In the genomic region with DNA sequence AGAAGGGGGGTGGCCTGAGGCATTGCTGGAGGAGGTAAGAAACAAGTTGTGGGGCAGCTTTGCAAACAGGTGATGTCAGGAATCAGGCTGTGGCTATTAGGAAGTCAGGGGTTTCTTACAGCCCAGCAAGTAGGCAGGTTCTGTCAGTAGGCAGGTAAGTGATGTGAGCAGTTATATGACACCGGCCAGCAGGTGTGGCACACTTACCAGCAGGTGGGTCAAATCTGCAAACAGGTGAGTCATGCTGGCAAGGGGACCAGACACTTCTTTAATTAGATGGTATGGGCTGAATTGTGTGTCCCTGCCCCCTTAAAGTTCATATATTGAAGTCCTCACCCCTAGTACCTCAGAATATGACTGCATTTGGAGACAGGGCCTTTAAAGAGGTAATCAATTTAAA, we compare ENCODE assay signal across 15 cellular contexts. TPM values are rescaled to one million over a fixed set of nuclear protein-coding genes. Genes with fewer than 3 reads are reported as not detected.
A peak's percentile ranks its signal among the peaks of the same experiment; 100 is the strongest.
DNase-seq lines count a peak whose midpoint lies in the region; ATAC-seq and TF ChIP-seq lines count a peak whose summit lies in the region.
"Had no signal": no experiment of that assay in that cellular context is flagged by ENCODE, and none has a peak within 500 bp of the region (broad histone marks: within the 10 kb centered on the region; RNA-seq: fewer than 3 reads in every experiment).

No MANE protein-coding gene starts in this region.

- H3K27ac ChIP-seq in H9 (ENCODE audit: insufficient read length, low read depth, low read length) = no peak overlapping the region
- no peak overlapping the region for H3K27ac ChIP-seq in PC-3 (ENCODE audit: low read length)
- H3K27ac ChIP-seq in mesendoderm (ENCODE audit: low read depth, low read length) = no peak overlapping the region
- H3K27ac ChIP-seq in right lobe of liver = no peak overlapping the region
- H3K27ac ChIP-seq: parathyroid adenoma had no signal

- H2BK120ac ChIP-seq in H9 (ENCODE audit: low read depth, low read length, poor library complexity, severe bottlenecking) (no peak overlapping the region), mesendoderm (ENCODE audit: low read depth, low read length) (no peak overlapping the region)

- CTCF ChIA-PET in PC-3 (lab: Charles Lee) = no interaction called here
- CTCF ChIA-PET in activated CD4-positive, alpha-beta memory T cell treated with anti-CD3 and anti-CD28 coated beads for 36 hours (lab: Charles Lee) = interaction anchor here (0.6 kb wide), 1 partner anchor 877 kb away, joined by 3 read pairs; no protein-coding TSS in a partner anchor

- H3K23ac ChIP-seq in H9 (ENCODE audit: insufficient read length, low read depth, low read length) = no peak overlapping the region
- H3K23ac ChIP-seq in mesendoderm (ENCODE audit: low read length) = no peak overlapping the region

- H3K4ac ChIP-seq in H9 (ENCODE audit: low read depth, low read length) (no peak overlapping the region), mesendoderm (ENCODE audit: low read depth, low read length) (no peak overlapping the region)

- no peaks in the 10 kb centered on the region for H3K9me2 ChIP-seq in PC-3 (replicated peaks; ENCODE audit: low read length)

- no peaks in the 10 kb centered on the region for H3K79me1 ChIP-seq in H9 (ENCODE audit: insufficient read depth, low read depth, low read length, poor library complexity, severe bottlenecking)
- no peaks in the 10 kb centered on the region for H3K79me1 ChIP-seq in mesendoderm (ENCODE audit: low read length)

- no peak overlapping the region for H2BK20ac ChIP-seq in H9 (ENCODE audit: low read depth, low read length, poor library complexity, severe bottlenecking)

- H3K18ac ChIP-seq in H9 (ENCODE audit: insufficient read length, low read depth, low read length) (no peak overlapping the region), mesendoderm (ENCODE audit: low read length) (no peak overlapping the region)

- no peak overlapping the region for H2BK12ac ChIP-seq in H9 (ENCODE audit: insufficient read length, low read depth, low read length)

- TF ChIP-seq POLR2A in right lobe of liver (IDR thresholded peaks at IDR 0.05) = no peak

- H4K8ac ChIP-seq in H9 (replicated peaks; ENCODE audit: insufficient read length, low read depth, low read length) (no peak overlapping the region), mesendoderm (ENCODE audit: low read depth, low read length) (no peak overlapping the region)

- H3K4me1 Mint-ChIP-seq in H9 = peaks cover 11 to 13% of the 10 kb centered on the region in 2 experiments
- peaks cover 5% of the 10 kb centered on the region for H3K4me1 Mint-ChIP-seq in activated CD4-positive, alpha-beta memory T cell treated with anti-CD3 and anti-CD28 coated beads for 36 hours (ENCODE audit: low read depth)
- H3K4me1 Mint-ChIP-seq: brain had no signal

- H3K14ac ChIP-seq in H9 (ENCODE audit: insufficient read depth, low read length) = no peak overlapping the region

- H3K9ac ChIP-seq in H9 (ENCODE audit: extremely low read depth, insufficient read length, low read length) (no peak overlapping the region), PC-3 (ENCODE audit: low read length) (no peak overlapping the region), mesendoderm (ENCODE audit: low read length) (no peak overlapping the region)
- H3K9ac ChIP-seq: parathyroid adenoma had no signal

- ATAC-seq in PC-3 (peak; percentile 53; the same call in 1 of the 2 replicates), right lobe of liver (no peak)
- ATAC-seq: left cardiac atrium; stimulated activated naive CD8-positive, alpha-beta T cell treated with anti-CD3 and anti-CD28 coated beads, Interleukin-15, Interleukin-2, amounts not matched to agents 100 U/mL and 50 U/mL, for 24 hours had no signal

- no CpG with 5 or more reads among the region's 1 CpG for WGBS in H9 (ENCODE audit: extremely low coverage, insufficient read length, low lambda C conversion rate)
- WGBS in mesendoderm (ENCODE audit: extremely low coverage, insufficient coverage, low lambda C conversion rate) = no CpG with 5 or more reads among the region's 1 CpG
- no CpG with 5 or more reads among the region's 1 CpG for WGBS in right lobe of liver (ENCODE audit: insufficient coverage, low coverage, low lambda C conversion rate, missing lambda C conversion rate)

- no peak overlapping the region for H4K91ac ChIP-seq in H9 (ENCODE audit: insufficient read length, low read depth, low read length)

- H3K4me3 ChIP-seq in PC-3 (ENCODE audit: low read length) (no peak overlapping the region), mesendoderm (ENCODE audit: low read length) (no peak overlapping the region), right lobe of liver (no peak overlapping the region)

- H3K27me3 ChIP-seq in H9 (ENCODE audit: insufficient read depth, low read length) (no peaks in the 10 kb centered on the region), PC-3 (ENCODE audit: low read length) (no peaks in the 10 kb centered on the region), mesendoderm (ENCODE audit: insufficient read depth, low read length, poor library complexity) (no peaks in the 10 kb centered on the region), right lobe of liver (no peaks in the 10 kb centered on the region)
- H3K27me3 ChIP-seq: BE2C had no signal

- H3K4me2 ChIP-seq in H9 (ENCODE audit: insufficient read depth, insufficient read length, low read length) (no peak overlapping the region), PC-3 (ENCODE audit: low read length) (no peak overlapping the region), mesendoderm (ENCODE audit: low read length) (no peak overlapping the region)

- no peak overlapping the region for H3T11ph ChIP-seq in H9 (ENCODE audit: low read length)

- H2BK15ac ChIP-seq in H9 (ENCODE audit: low read depth, low read length) (no peak overlapping the region), mesendoderm (replicated peaks; ENCODE audit: low read depth) (no peak overlapping the region)

- peaks cover 2% of the 10 kb centered on the region; the same call in 1 of the 2 replicates for H3K4me1 ChIP-seq in H9 (ENCODE audit: insufficient read depth, low read length)
- peaks cover 5% of the 10 kb centered on the region; the same call in 1 of the 2 replicates for H3K4me1 ChIP-seq in PC-3 (ENCODE audit: insufficient read depth, low read length)
- H3K4me1 ChIP-seq in mesendoderm (ENCODE audit: control insufficient read depth, low read depth, low read length) = no peaks in the 10 kb centered on the region
- H3K4me1 ChIP-seq in right lobe of liver = no peaks in the 10 kb centered on the region
- H3K4me1 ChIP-seq: BE2C, parathyroid adenoma had no signal

- intact Hi-C loops in PC-3 (cut with micrococcal nuclease) = no loop called here
- intact Hi-C loops in activated CD4-positive, alpha-beta memory T cell treated with anti-CD3 and anti-CD28 coated beads for 36 hours (cut with micrococcal nuclease) = no loop called here
- intact Hi-C loops in right lobe of liver (cut with DNase I) = no loop called here

- no peak overlapping the region for H3K4me3 Mint-ChIP-seq in H9
- H3K4me3 Mint-ChIP-seq in activated CD4-positive, alpha-beta memory T cell treated with anti-CD3 and anti-CD28 coated beads for 36 hours = no peak overlapping the region
- H3K4me3 Mint-ChIP-seq: activated naive CD4-positive, alpha-beta T cell treated with anti-CD3 and anti-CD28 coated beads, Interleukin-2, amount 50 U/mL, for 24 hours; brain had no signal

- no peak overlapping the region for H3K56ac ChIP-seq in H9 (ENCODE audit: insufficient read length, low read depth, low read length)
- H3K56ac ChIP-seq in mesendoderm (ENCODE audit: low read length) = no peak overlapping the region

- no peaks in the 10 kb centered on the region for H3F3A ChIP-seq in PC-3 (ENCODE audit: low read length, unreplicated experiment)

- H2AK5ac ChIP-seq in H9 (ENCODE audit: insufficient read length, low read length) (no peak overlapping the region), mesendoderm (ENCODE audit: low read length) (no peak overlapping the region)

- H3K9me3 Mint-ChIP-seq in H9 = peaks cover 14 to 17% of the 10 kb centered on the region in 2 experiments; a peak in 4 of 5 replicates
- peaks cover 8% of the 10 kb centered on the region for H3K9me3 Mint-ChIP-seq in activated CD4-positive, alpha-beta memory T cell treated with anti-CD3 and anti-CD28 coated beads for 36 hours

- no peaks in the 10 kb centered on the region for H3K79me2 ChIP-seq in H9 (ENCODE audit: insufficient read depth, low read length)
- no peaks in the 10 kb centered on the region for H3K79me2 ChIP-seq in PC-3 (ENCODE audit: low read length)
- H3K79me2 ChIP-seq in mesendoderm (ENCODE audit: control insufficient read depth, insufficient read depth, low read length) = no peaks in the 10 kb centered on the region
- H3K79me2 ChIP-seq: parathyroid adenoma had no signal

- POLR2A ChIA-PET in PC-3 (lab: Charles Lee; ENCODE audit: unreplicated experiment) = no interaction called here
- POLR2A ChIA-PET in activated CD4-positive, alpha-beta memory T cell treated with anti-CD3 and anti-CD28 coated beads for 36 hours (lab: Charles Lee) = no interaction called here

- H3K23me2 ChIP-seq in H9 (ENCODE audit: insufficient read length, low read depth, low read length, poor library complexity, severe bottlenecking) = no peaks in the 10 kb centered on the region

- no TSS peak for BruUV-seq in PC-3 (replicated peaks; lab: Mats Ljungman, UMichigan)

- DNase-seq in H9 (peak; percentile 65), NCI-H2029 (lab: John Stamatoyannopoulos, UW) (peak; percentile 81), PC-3 (peak; percentile 59), mesendoderm (peak; percentile 10), 8988T (no peak), right lobe of liver (no peak)
- DNase-seq in activated CD4-positive, alpha-beta memory T cell treated with anti-CD3 and anti-CD28 coated beads for 36 hours = no peak
- DNase-seq: activated CD4-positive, CD25-positive, alpha-beta regulatory T cell; BE2C; left cardiac atrium; NCI-H1048; stimulated activated naive CD8-positive, alpha-beta T cell treated with anti-CD3 and anti-CD28 coated beads, Interleukin-15, Interleukin-2, amounts not matched to agents 100 U/mL and 50 U/mL, for 24 hours had no signal

- H2AFZ ChIP-seq in H9 (ENCODE audit: low read length) = no peak overlapping the region
- H2AFZ ChIP-seq in PC-3 (ENCODE audit: low read length) = no peak overlapping the region
- H2AFZ ChIP-seq: parathyroid adenoma had no signal

- TF ChIP-seq CTCF in H9 (conservative IDR thresholded peaks at IDR 0.05) (no peak), PC-3 (conservative IDR thresholded peaks at IDR 0.05; ENCODE audit: low read depth, low read length) (no peak), right lobe of liver (IDR thresholded peaks at IDR 0.05) (no peak)

- H3K36me3 ChIP-seq in PC-3 (ENCODE audit: low read depth, low read length) (no peaks in the 10 kb centered on the region), mesendoderm (ENCODE audit: control insufficient read depth, insufficient read depth, low read length) (no peaks in the 10 kb centered on the region), right lobe of liver (no peaks in the 10 kb centered on the region)
- H3K36me3 ChIP-seq: BE2C had no signal

- H3K9me3 ChIP-seq in H9 (ENCODE audit: control insufficient read depth, low read depth, low read length) (no peaks in the 10 kb centered on the region), PC-3 (ENCODE audit: low read length) (peaks cover 8% of the 10 kb centered on the region; the same call in 1 of the 2 replicates), right lobe of liver (no peaks in the 10 kb centered on the region)
- H3K9me3 ChIP-seq: BE2C had no signal

- H4K5ac ChIP-seq in H9 (ENCODE audit: insufficient read length, low read depth, low read length) = no peak overlapping the region
- no peak overlapping the region for H4K5ac ChIP-seq in mesendoderm (ENCODE audit: low read length)

- H3K27ac Mint-ChIP-seq in H9 = peak overlapping the region in 1 of 3 experiments; percentile 48; a peak in 1 of 7 replicates
- no peak overlapping the region for H3K27ac Mint-ChIP-seq in activated CD4-positive, alpha-beta memory T cell treated with anti-CD3 and anti-CD28 coated beads for 36 hours
- H3K27ac Mint-ChIP-seq: activated naive CD4-positive, alpha-beta T cell treated with anti-CD3 and anti-CD28 coated beads, Interleukin-2, amount 50 U/mL, for 24 hours; brain had no signal

- H3K36me3 Mint-ChIP-seq in H9 (ENCODE audit: insufficient read depth in 1 of 3, low read depth in 3 of 3) = peaks cover 2 to 20% (median 2%) of the 10 kb centered on the region in 3 experiments; a peak in 6 of 7 replicates
- H3K36me3 Mint-ChIP-seq in activated CD4-positive, alpha-beta memory T cell treated with anti-CD3 and anti-CD28 coated beads for 36 hours = peaks cover 18% of the 10 kb centered on the region
- H3K36me3 Mint-ChIP-seq: brain had no signal

- no peaks in the 10 kb centered on the region for H3K27me3 Mint-ChIP-seq in H9 (ENCODE audit: low read depth)
- H3K27me3 Mint-ChIP-seq in activated CD4-positive, alpha-beta memory T cell treated with anti-CD3 and anti-CD28 coated beads for 36 hours = no peaks in the 10 kb centered on the region
- H3K27me3 Mint-ChIP-seq: activated naive CD4-positive, alpha-beta T cell treated with anti-CD3 and anti-CD28 coated beads, Interleukin-2, amount 50 U/mL, for 24 hours; brain had no signal

- no peak overlapping the region for H2BK5ac ChIP-seq in H9 (ENCODE audit: insufficient read length, low read length)
- no peak overlapping the region for H2BK5ac ChIP-seq in mesendoderm (ENCODE audit: low read length)

- H4K20me1 ChIP-seq in H9 (ENCODE audit: control insufficient read depth, insufficient read depth, insufficient read length) = no peaks in the 10 kb centered on the region
- H4K20me1 ChIP-seq in PC-3 (ENCODE audit: low read length) = no peaks in the 10 kb centered on the region

RNA-seq across cellular contexts. Expression of a gene that starts 16.4 kb away (rescaled TPM):
- 2.9 and 3.2 TPM in 2 replicates for total RNA-seq in H9 (2021)
- total RNA-seq in PC-3 (2014; rRNA removed) = 2.8 and 5.1 TPM in 2 replicates
- 1.4 TPM for polyA plus RNA-seq in mesendoderm (2013, experiment 1 of 2)
- 1.5 TPM for polyA plus RNA-seq in mesendoderm (2013, experiment 2 of 2)
- total RNA-seq in activated CD4-positive, alpha-beta memory T cell treated with anti-CD3 and anti-CD28 coated beads for 36 hours = 1 to 10 TPM; 8.5 to 8.8 TPM
- 1 to 10 TPM; 3.9 to 8.2 (median 6.2) TPM for total RNA-seq in right lobe of liver

RNA-seq across cellular contexts. Expression of a gene that starts 57.4 kb away (rescaled TPM):
- total RNA-seq in H9 (2021) (4.6 and 5.1 TPM in 2 replicates), PC-3 (2014; rRNA removed) (0.04 TPM in 1 of 2 replicates, not detected in the other), right lobe of liver (1 to 10 TPM in 1 of 6 experiments, under 1 TPM in 5; 0.13 to 1.4 (median 0.34) TPM)
- 2.8 TPM for polyA plus RNA-seq in mesendoderm (2013, experiment 1 of 2)
- 3.0 TPM for polyA plus RNA-seq in mesendoderm (2013, experiment 2 of 2)
- under 1 TPM; 0.10 to 0.12 TPM for total RNA-seq in activated CD4-positive, alpha-beta memory T cell treated with anti-CD3 and anti-CD28 coated beads for 36 hours

Comparison
In these comparisons a context has a peak if more than half of its experiments do, and no peak if none do; other contexts are left out.
1. DNase-seq: peak in H9 (single experiment), NCI-H2029 (single experiment), PC-3 (single experiment) and mesendoderm (single experiment); none in activated CD4-positive, alpha-beta memory T cell treated with anti-CD3 and anti-CD28 coated beads for 36 hours (single experiment), 8988T (single experiment) and right lobe of liver (0 of 3).